Comparison of ENCODE assay signal across 21 cellular contexts in the genomic region with DNA sequence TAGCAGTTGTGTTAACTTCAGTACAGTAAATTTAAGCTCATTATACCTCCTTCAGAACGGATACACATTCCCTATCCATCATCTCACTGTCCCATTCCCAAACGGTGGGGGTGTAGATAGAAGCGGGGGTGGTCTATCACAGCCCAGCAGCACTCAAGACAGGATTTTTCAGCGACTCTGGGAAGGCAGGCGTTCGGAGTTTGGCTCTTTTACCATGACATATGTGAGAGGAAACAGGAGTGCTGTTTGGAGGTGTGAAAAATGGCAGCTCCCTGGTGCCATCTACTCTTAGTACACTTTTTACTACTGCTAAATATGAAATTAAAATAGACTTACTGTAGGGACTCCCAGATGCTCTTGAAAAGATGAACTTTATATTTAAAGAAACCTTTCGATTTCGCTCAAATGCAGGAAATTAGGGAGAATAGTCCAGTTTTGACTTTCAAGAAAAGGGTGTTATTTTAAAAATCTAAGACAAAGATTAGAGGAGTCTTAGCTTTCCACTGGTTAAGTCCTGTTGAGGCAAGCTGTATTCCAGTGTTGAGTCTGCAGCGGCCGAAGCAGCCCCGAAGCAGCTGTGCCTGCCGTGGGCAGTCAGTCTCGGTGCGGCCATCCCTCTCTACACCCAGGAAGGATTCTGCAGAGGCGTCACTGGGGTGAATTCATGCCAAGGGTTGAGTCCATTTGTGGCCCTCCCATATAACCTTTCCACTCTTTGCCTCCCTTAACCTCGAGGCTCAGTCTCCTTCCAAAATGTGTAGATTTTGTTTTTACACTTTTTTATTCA. TPM values are rescaled to one million over a fixed set of nuclear protein-coding genes. Genes with fewer than 3 reads are reported as not detected.
DNase-seq lines count a peak whose midpoint lies in the region; ATAC-seq lines count a peak whose summit lies in the region.
"Had no signal": no experiment of that assay in that cellular context is flagged by ENCODE, and none has a peak within 500 bp of the region (broad histone marks: within the 10 kb centered on the region; RNA-seq: fewer than 3 reads in every experiment).

No MANE protein-coding gene starts in this region.

- in situ Hi-C loops in G401 (cut with HindIII; ENCODE audit: low sequenced_read_pairs): no loop called here

- DNase-seq in G401 (ENCODE audit: low spot score) (peak; percentile 53), cerebellum (ENCODE audit: low spot score) (peak; percentile 37), middle frontal gyrus (ENCODE audit: extremely low spot score, low spot score) (peak; percentile 56), superior temporal gyrus (ENCODE audit: extremely low spot score) (peak; percentile 60), NCI-H2081 treated with DMSO at 0.1 percent for 48 hours (lab: John Stamatoyannopoulos, UW) (no peak), amniotic stem cell (lab: John Stamatoyannopoulos, UW) (no peak)
- DNase-seq: 8988T; ACHN; AML-193; Caco-2; CD4-positive, CD25-positive, alpha-beta regulatory T cell; CD8-positive, alpha-beta T cell; DMS 273 treated with DMSO at 0.1 percent for 48 hours; DMS79; EL; GF-D8; GM23248; H7; HCEC 1CT had no signal

- no peak for ATAC-seq in HG03460 (IDR thresholded peaks at IDR 0.05; ENCODE audit: unreplicated experiment)
- ATAC-seq: A549; CD8-positive, alpha-beta T cell had no signal

RNA-seq across cellular contexts. Expression of gene KCNMB4, which starts 42.1 kb away (rescaled TPM):
- total RNA-seq in G401 (2014; rRNA removed; shearing (Covaris generic)): 0.43 and 1.1 TPM in 2 replicates
- total RNA-seq in cerebellum: 19.7 TPM

Comparison
In these comparisons a context has a peak if more than half of its experiments do, and no peak if none do; other contexts are left out.
1. DNase-seq: peak in G401 (single experiment), cerebellum (single experiment), middle frontal gyrus (single experiment) and superior temporal gyrus (single experiment); none in NCI-H2081 treated with DMSO at 0.1 percent for 48 hours (single experiment) and amniotic stem cell (single experiment).